ENCODE assay signal across 8 cellular contexts in genomic region chr6:128327890-128328289, GRCh38.
DNase-seq lines count a peak whose midpoint lies in the region; ATAC-seq, FAIRE-seq and TF ChIP-seq lines count a peak whose summit lies in the region.

No MANE protein-coding gene starts in this region.

- dilution Hi-C loops in endothelial cell of umbilical vein (cut with MboI; ENCODE audit: extremely low pct_ligation_motif_present, low sequenced_read_pairs) = no loop called here

- H3K9me3 ChIP-seq in DND-41 (ENCODE audit: insufficient read depth, low read length, severe bottlenecking) (no peaks in the 10 kb centered on the region), endothelial cell of umbilical vein (replicated peaks; ENCODE audit: control insufficient read depth, insufficient read depth, low read length) (no peaks in the 10 kb centered on the region), small intestine (ENCODE audit: control insufficient read depth, low read depth) (no peaks in the 10 kb centered on the region)

- H3K4me3 ChIP-seq in DND-41 (ENCODE audit: low read depth in 1 of 2, low read length in 2 of 2) = no peak overlapping the region
- no peak overlapping the region for H3K4me3 ChIP-seq in endothelial cell of umbilical vein (replicated peaks in 1 of 3; ENCODE audit: insufficient read depth in 1 of 3, low read depth in 1 of 3, low read length in 3 of 3)
- no peak overlapping the region for H3K4me3 ChIP-seq in small intestine (ENCODE audit: low read depth in 1 of 2, low read length in 2 of 2)

- no peaks in the 10 kb centered on the region for H3K9me1 ChIP-seq in endothelial cell of umbilical vein (replicated peaks; ENCODE audit: control insufficient read depth, extremely low read depth, insufficient read depth, low read length)

- H4K20me1 ChIP-seq in DND-41 (ENCODE audit: insufficient read depth, low read length) (no peaks in the 10 kb centered on the region), endothelial cell of umbilical vein (replicated peaks; ENCODE audit: control insufficient read depth, extremely low read depth, insufficient read depth, low read length) (peaks cover 2% of the 10 kb centered on the region)

- H3K79me2 ChIP-seq in DND-41 (ENCODE audit: insufficient read depth, low read length) (no peaks in the 10 kb centered on the region), endothelial cell of umbilical vein (ENCODE audit: control insufficient read depth, insufficient read depth, low read length) (peaks cover 22% of the 10 kb centered on the region)

- DNase-seq in DND-41 (peak; percentile 24), HS-27A (ENCODE audit: low read depth) (peak; percentile 22), T-helper 22 cell (ENCODE audit: low read depth) (peak; percentile 0), endothelial cell of umbilical vein (ENCODE audit: low read depth, low spot score) (no peak), small intestine (peak; percentile 62), omental fat pad (ENCODE audit: low spot score) (no peak), NCI-H774 (lab: John Stamatoyannopoulos, UW) (no peak)

- 85 to 91% (median 90%) methylated on average over 3 of the region's 3 CpGs for WGBS in small intestine, 3 donors

- intact Hi-C loops in endothelial cell of umbilical vein (cut with micrococcal nuclease) = loop anchor here (1.0 to 10.0 kb wide), 4 partner anchors 191 to 591 kb away; no protein-coding TSS in a partner anchor

- TF ChIP-seq CTCF in DND-41 (IDR thresholded peaks at IDR 0.05; ENCODE audit: borderline replicate concordance, extremely low read depth, low read length, poor library complexity, severe bottlenecking) (peak; percentile 81), endothelial cell of umbilical vein (IDR thresholded peaks at IDR 0.05; ENCODE audit: extremely low read depth in 1 of 2, insufficient read depth in 1 of 2, low read depth in 1 of 2, low read length in 2 of 2) (peak; percentile 35 to 37), omental fat pad (IDR thresholded peaks at IDR 0.05) (no peak)

- FAIRE-seq in endothelial cell of umbilical vein (lab: Jason Lieb, UNC) = no peak
- no peak for FAIRE-seq in small intestine (lab: Jason Lieb, UNC)

- POLR2A ChIA-PET in endothelial cell of umbilical vein (lab: Charles Lee) = no interaction called here

- ATAC-seq in DND-41 (ENCODE audit: insufficient read depth, low read depth) (peak; percentile 93), GM21360 (IDR thresholded peaks at IDR 0.05; ENCODE audit: unreplicated experiment) (peak; percentile 85), omental fat pad (ENCODE audit: low FRiP score) (no peak)

- H3K9ac ChIP-seq in DND-41 (ENCODE audit: low read depth, low read length) (no peak overlapping the region), endothelial cell of umbilical vein (replicated peaks; ENCODE audit: extremely low read depth, insufficient read depth, low read length) (no peak overlapping the region)

- H3K4me2 ChIP-seq in DND-41 (ENCODE audit: insufficient read depth, low read length) = no peak overlapping the region
- no peak overlapping the region for H3K4me2 ChIP-seq in endothelial cell of umbilical vein (ENCODE audit: insufficient read depth, low read length)

- H3K36me3 ChIP-seq in DND-41 (ENCODE audit: insufficient read depth, low read length) (no peaks in the 10 kb centered on the region), endothelial cell of umbilical vein (ENCODE audit: control insufficient read depth in 2 of 2, extremely low read depth in 1 of 2, insufficient read depth in 2 of 2, low read length in 2 of 2) (no peaks in the 10 kb centered on the region), small intestine (ENCODE audit: control insufficient read depth in 2 of 2, insufficient read depth in 2 of 2, low read length in 2 of 2) (no peaks in the 10 kb centered on the region)

- H3K27ac ChIP-seq in DND-41 (ENCODE audit: low read length) (no peak overlapping the region; the same call in 1 of the 2 replicates), endothelial cell of umbilical vein (ENCODE audit: insufficient read depth, low read depth, low read length) (no peak overlapping the region), small intestine (ENCODE audit: low read depth in 1 of 2, low read length in 1 of 2) (no peak overlapping the region)

- H3K27me3 ChIP-seq in DND-41 (ENCODE audit: insufficient read depth, low read length, poor library complexity) (no peaks in the 10 kb centered on the region), endothelial cell of umbilical vein (ENCODE audit: control insufficient read depth in 2 of 2, insufficient read depth in 2 of 2, low read length in 2 of 2) (no peaks in the 10 kb centered on the region), small intestine (ENCODE audit: control insufficient read depth in 2 of 2, insufficient read depth in 2 of 2, low read length in 2 of 2) (no peaks in the 10 kb centered on the region)

- no TSS peak for BruUV-seq in endothelial cell of umbilical vein (replicated peaks; lab: Mats Ljungman, UMichigan)

- H2AFZ ChIP-seq in DND-41 (ENCODE audit: low read depth, low read length) = no peak overlapping the region
- H2AFZ ChIP-seq in endothelial cell of umbilical vein (ENCODE audit: low read depth, low read length) = no peak overlapping the region

- H3K4me1 ChIP-seq in DND-41 (ENCODE audit: insufficient read depth, low read length) = no peaks in the 10 kb centered on the region
- H3K4me1 ChIP-seq in endothelial cell of umbilical vein (ENCODE audit: control insufficient read depth, extremely low read depth, insufficient read depth, low read length) = no peaks in the 10 kb centered on the region
- no peaks in the 10 kb centered on the region for H3K4me1 ChIP-seq in small intestine (ENCODE audit: control insufficient read depth in 2 of 2, insufficient read depth in 1 of 2, low read depth in 1 of 2, low read length in 1 of 2)

- TF ChIP-seq POLR2A in endothelial cell of umbilical vein (IDR thresholded peaks at IDR 0.05; ENCODE audit: low read depth, low read length) = no peak

- CTCF ChIA-PET in endothelial cell of umbilical vein (lab: Charles Lee) = interaction anchor here (0.6 to 1.6 kb wide), 12 partner anchors 9 to 591 kb away, joined by 3 to 52 read pairs (median 3); no protein-coding TSS in a partner anchor

TF ChIP-seq in endothelial cell of umbilical vein, 7 proteins besides CTCF, POLR2A, EP300 and RAD21:
- TF ChIP-seq EZH2 (IDR thresholded peaks at IDR 0.05; ENCODE audit: borderline replicate concordance, low read depth, low read length, severe bottlenecking) (no peak), GATA2 (IDR thresholded peaks at IDR 0.05; ENCODE audit: insufficient read depth, insufficient read length, low read depth, low read length) (no peak), MYC (IDR thresholded peaks at IDR 0.05; ENCODE audit: low read depth, low read length) (no peak), FOS (IDR thresholded peaks at IDR 0.05; ENCODE audit: borderline replicate concordance, insufficient read depth, low read length) (no peak), POLR2AphosphoS5 (IDR thresholded peaks at IDR 0.05; ENCODE audit: insufficient read depth, low read depth, low read length) (no peak), JUN (IDR thresholded peaks at IDR 0.05; ENCODE audit: borderline replicate concordance, insufficient read depth, insufficient read length, low read depth) (no peak)
- TF ChIP-seq, protein P1, sequence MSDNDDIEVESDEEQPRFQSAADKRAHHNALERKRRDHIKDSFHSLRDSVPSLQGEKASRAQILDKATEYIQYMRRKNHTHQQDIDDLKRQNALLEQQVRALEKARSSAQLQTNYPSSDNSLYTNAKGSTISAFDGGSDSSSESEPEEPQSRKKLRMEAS (IDR thresholded peaks at IDR 0.05; ENCODE audit: insufficient read depth, insufficient read length) = no peak
TF ChIP-seq in endothelial cell of umbilical vein: peak in this region for 0.

Comparison
In these comparisons a context has a peak if more than half of its experiments do, and no peak if none do; other contexts are left out.
1. DNase-seq: peak in DND-41 (single experiment), HS-27A (single experiment), T-helper 22 cell (single experiment) and small intestine (single experiment); none in endothelial cell of umbilical vein (single experiment), omental fat pad (single experiment) and NCI-H774 (single experiment).
2. CTCF ChIP-seq: peak in DND-41 (single experiment) and endothelial cell of umbilical vein (2 of 2); none in omental fat pad (0 of 3).